ENCODE assay signal across 8 cellular contexts in genomic region chr15:45521596-45522167, GRCh38. TPM values are rescaled to one million over a fixed set of nuclear protein-coding genes. Genes with fewer than 3 reads are reported as not detected.
DNase-seq lines count a peak whose midpoint lies in the region; ATAC-seq and TF ChIP-seq lines count a peak whose summit lies in the region.

No MANE protein-coding gene starts in this region.

- H3K4me1 Mint-ChIP-seq in osteocyte (ENCODE audit: unreplicated experiment), result peaks cover 36% of the 10 kb centered on the region

- peak overlapping the region; percentile 65 for H3K4me3 ChIP-seq in fibroblast of mammary gland (ENCODE audit: control insufficient read depth, low read depth, low read length)

- H3K9me3 Mint-ChIP-seq in osteocyte (ENCODE audit: unreplicated experiment), result no peaks in the 10 kb centered on the region

- DNase-seq in DMS79 treated with DMSO at 0.1 percent for 48 hours (lab: John Stamatoyannopoulos, UW) (peak; percentile 11), DMS79 (lab: John Stamatoyannopoulos, UW) (no peak), T-helper 9 cell (peak; percentile 0), fibroblast of mammary gland (ENCODE audit: low read depth) (peak; percentile 6), osteocyte (ENCODE audit: extremely low spot score, unreplicated experiment) (no peak), middle frontal gyrus (ENCODE audit: extremely low spot score, low spot score) (no peak)

- no peaks in the 10 kb centered on the region for H3K27me3 Mint-ChIP-seq in osteocyte (ENCODE audit: unreplicated experiment)

- H3K36me3 Mint-ChIP-seq in osteocyte (ENCODE audit: unreplicated experiment), result peaks cover 13% of the 10 kb centered on the region

- peak overlapping the region; percentile 91 for H3K4me3 Mint-ChIP-seq in osteocyte (ENCODE audit: unreplicated experiment)

- no peak for TF ChIP-seq CTCF in fibroblast of mammary gland (conservative IDR thresholded peaks at IDR 0.05; ENCODE audit: control insufficient read depth, insufficient read depth, low read depth, low read length)
- TF ChIP-seq CTCF in osteocyte (IDR thresholded peaks at IDR 0.05), result no peak

- H3K27ac Mint-ChIP-seq in osteocyte (ENCODE audit: unreplicated experiment), result peak overlapping the region; percentile 85

- peak; percentile 19 for ATAC-seq in HG02981 (IDR thresholded peaks at IDR 0.05; ENCODE audit: unreplicated experiment)
- ATAC-seq in HG03521 (IDR thresholded peaks at IDR 0.05; ENCODE audit: unreplicated experiment), result no peak

RNA-seq across cellular contexts. Expression of gene SLC30A4, which starts 0.9 kb away (rescaled TPM):
- 14.8 and 15.4 TPM in 2 replicates for total RNA-seq in osteocyte

Comparison
In these comparisons a context has a peak if more than half of its experiments do, and no peak if none do; other contexts are left out.
1. DNase-seq: peak in DMS79 treated with DMSO at 0.1 percent for 48 hours (single experiment), T-helper 9 cell (single experiment) and fibroblast of mammary gland (single experiment); none in DMS79 (single experiment), osteocyte (single experiment) and middle frontal gyrus (single experiment).